In genomic region chr1:74652711-74653131, GRCh38 we compare ENCODE assay signal across 9 cellular contexts. TPM values are rescaled to one million over a fixed set of nuclear protein-coding genes. Genes with fewer than 3 reads are reported as not detected.
DNase-seq lines count a peak whose midpoint lies in the region; ATAC-seq, FAIRE-seq and TF ChIP-seq lines count a peak whose summit lies in the region.
"Had no signal": no experiment of that assay in that cellular context is flagged by ENCODE, and none has a peak within 500 bp of the region (broad histone marks: within the 10 kb centered on the region; RNA-seq: fewer than 3 reads in every experiment).

No MANE protein-coding gene starts in this region.

- H3K27ac ChIP-seq in OCI-LY1 (ENCODE audit: low read depth, low read length, poor library complexity, severe bottlenecking) (no peak overlapping the region), keratinocyte (ENCODE audit: control insufficient read depth, insufficient read depth, low read length) (no peak overlapping the region), sigmoid colon (no peak overlapping the region), testis (no peak overlapping the region)
- H3K27ac ChIP-seq: pancreas had no signal

- no peak overlapping the region for H2AFZ ChIP-seq in OCI-LY1 (ENCODE audit: low read length)
- H2AFZ ChIP-seq in keratinocyte (ENCODE audit: control insufficient read depth, low read length) = peak overlapping the region; percentile 49

- no peak for TF ChIP-seq CTCF in OCI-LY1 (IDR thresholded peaks at IDR 0.05; ENCODE audit: low read length)
- no peak for TF ChIP-seq CTCF in keratinocyte (optimal IDR thresholded peaks at IDR 0.05 in 1 of 3, IDR thresholded peaks at IDR 0.05 in 1 of 3, conservative IDR thresholded peaks at IDR 0.05 in 1 of 3; ENCODE audit: extremely low read depth in 1 of 3, insufficient read depth in 2 of 3, low read length in 3 of 3)
- TF ChIP-seq CTCF in sigmoid colon (IDR thresholded peaks at IDR 0.05) = no peak
- TF ChIP-seq CTCF in testis (IDR thresholded peaks at IDR 0.05) = no peak

- WGBS in sigmoid colon, 2 donors = 44 to 57% methylated on average over 7 of the region's 7 CpGs
- 75 to 80% methylated on average over 7 of the region's 7 CpGs for WGBS in testis, 2 donors

- H3K79me2 ChIP-seq in OCI-LY1 (ENCODE audit: insufficient read depth, low read length) = no peaks in the 10 kb centered on the region
- no peaks in the 10 kb centered on the region for H3K79me2 ChIP-seq in keratinocyte (ENCODE audit: control insufficient read depth, insufficient read depth, low read length)

- TF ChIP-seq EP300 in sigmoid colon (IDR thresholded peaks at IDR 0.05) = no peak

- H3K4me3 ChIP-seq in OCI-LY1 (ENCODE audit: low read depth, low read length, poor library complexity, severe bottlenecking) (no peak overlapping the region), keratinocyte (ENCODE audit: control insufficient read depth in 2 of 3, extremely low read depth in 1 of 3, insufficient read depth in 2 of 3, low read depth in 1 of 3, low read length in 3 of 3) (no peak overlapping the region), sigmoid colon (no peak overlapping the region), testis (no peak overlapping the region)
- H3K4me3 ChIP-seq: pancreas had no signal

- H3K4me2 ChIP-seq in OCI-LY1 (ENCODE audit: low read length) (peak overlapping the region; percentile 12; the same call in 1 of the 2 replicates), keratinocyte (ENCODE audit: control insufficient read depth, extremely low read depth, insufficient read depth, low read depth, low read length) (no peak overlapping the region)

- intact Hi-C loops in sigmoid colon (cut with DNase I) (no loop called here), testis (cut with DNase I; ENCODE audit: low total_unique reads) (no loop called here)

- DNase-seq in keratinocyte (ENCODE audit: low read depth, low spot score) (no peak), sigmoid colon (no peak), testis (no peak)
- DNase-seq in stimulated activated naive CD4-positive, alpha-beta T cell treated with Interleukin-2 at 50 U/mL for 16 hours (lab: John Stamatoyannopoulos, UW) = no peak
- no peak for DNase-seq in activated CD4-positive, CD25-positive, alpha-beta regulatory T cell treated with anti-CD3 and anti-CD28 coated beads, Interleukin-2, amount 50 U/mL, for 72 hours
- DNase-seq: pancreas had no signal

- FAIRE-seq in keratinocyte (lab: Jason Lieb, UNC) = no peak
- FAIRE-seq: pancreas had no signal

- H3K4me1 ChIP-seq in OCI-LY1 (ENCODE audit: insufficient read depth, low read length, severe bottlenecking) (peaks cover 13% of the 10 kb centered on the region), keratinocyte (ENCODE audit: control insufficient read depth, extremely low read depth, insufficient read depth, low read length) (no peaks in the 10 kb centered on the region), sigmoid colon (no peaks in the 10 kb centered on the region), testis (no peaks in the 10 kb centered on the region)
- H3K4me1 ChIP-seq: pancreas had no signal

- H3K27me3 ChIP-seq in OCI-LY1 (ENCODE audit: insufficient read depth, low read length) (no peaks in the 10 kb centered on the region), keratinocyte (ENCODE audit: control insufficient read depth, extremely low read depth, insufficient read depth, low read length) (no peaks in the 10 kb centered on the region), sigmoid colon (no peaks in the 10 kb centered on the region), testis (no peaks in the 10 kb centered on the region)
- H3K27me3 ChIP-seq: pancreas had no signal

- H3K9ac ChIP-seq in OCI-LY1 (ENCODE audit: low read length) (no peak overlapping the region), keratinocyte (ENCODE audit: control insufficient read depth, extremely low read depth, insufficient read depth, low read length) (no peak overlapping the region)

- no peaks in the 10 kb centered on the region for H3K9me2 ChIP-seq in OCI-LY1 (ENCODE audit: low read depth, low read length)

- peak; percentile 98 for ATAC-seq in GM18868 (IDR thresholded peaks at IDR 0.05; ENCODE audit: unreplicated experiment)
- ATAC-seq in HG02870 (IDR thresholded peaks at IDR 0.05; ENCODE audit: unreplicated experiment) = peak; percentile 95

- H3F3A ChIP-seq in OCI-LY1 (ENCODE audit: insufficient read depth, low read length) = no peaks in the 10 kb centered on the region

- H4K20me1 ChIP-seq in OCI-LY1 (ENCODE audit: insufficient read depth, low read length) = no peaks in the 10 kb centered on the region
- H4K20me1 ChIP-seq in keratinocyte (ENCODE audit: control insufficient read depth, extremely low read depth, insufficient read depth, low read length) = no peaks in the 10 kb centered on the region

- no peaks in the 10 kb centered on the region for H3K36me3 ChIP-seq in OCI-LY1 (ENCODE audit: insufficient read depth, low read length)
- H3K36me3 ChIP-seq in keratinocyte (ENCODE audit: control insufficient read depth in 2 of 2, extremely low read depth in 1 of 2, insufficient read depth in 2 of 2, low read length in 2 of 2) = no peaks in the 10 kb centered on the region
- no peaks in the 10 kb centered on the region for H3K36me3 ChIP-seq in sigmoid colon
- H3K36me3 ChIP-seq in testis (ENCODE audit: low read depth, missing control alignments) = no peaks in the 10 kb centered on the region
- H3K36me3 ChIP-seq: pancreas had no signal

- dilution Hi-C loops in keratinocyte (cut with MboI; ENCODE audit: extremely low pct_ligation_motif_present, low sequenced_read_pairs) = no loop called here

- no peaks in the 10 kb centered on the region for H3K9me3 ChIP-seq in OCI-LY1 (ENCODE audit: low read length)
- H3K9me3 ChIP-seq in keratinocyte (ENCODE audit: control insufficient read depth, low read depth, low read length) = no peaks in the 10 kb centered on the region
- no peaks in the 10 kb centered on the region for H3K9me3 ChIP-seq in sigmoid colon
- no peaks in the 10 kb centered on the region for H3K9me3 ChIP-seq in testis
- H3K9me3 ChIP-seq: pancreas had no signal

- H3K9me1 ChIP-seq in keratinocyte (ENCODE audit: control insufficient read depth, extremely low read depth, insufficient read depth, low read length) = no peaks in the 10 kb centered on the region

- TF ChIP-seq POLR2A in sigmoid colon (IDR thresholded peaks at IDR 0.05) (no peak), testis (IDR thresholded peaks at IDR 0.05) (no peak)

RNA-seq across cellular contexts. Expression of gene ERICH3, which starts 20.9 kb away (rescaled TPM):
- polyA plus RNA-seq in keratinocyte (not detected in 3 replicates), sigmoid colon (under 1 TPM in 1 of 3 donors, not detected in 2; 0.26 TPM), testis (ENCODE audit: insufficient read depth, low read depth, low replicate concordance) (78.8 TPM)
- not detected for polyA plus RNA-seq in keratinocyte (2011; ENCODE audit: low read depth)
- polyA plus RNA-seq in keratinocyte (2011; cell fraction: cytosol; rRNA removed) = not detected in 2 replicates
- polyA plus RNA-seq in keratinocyte (2011; cell fraction: nucleus; rRNA removed) = not detected in 2 replicates
- polyA plus RNA-seq in keratinocyte (2012; ENCODE audit: low replicate concordance) = not detected in 2 replicates
- polyA minus RNA-seq in keratinocyte = 0.16 TPM in 1 of 3 replicates, not detected in the others
- polyA minus RNA-seq in keratinocyte (2011; cell fraction: cytosol; rRNA and poly(A)+ RNA removed) = not detected
- not detected in 2 replicates for polyA minus RNA-seq in keratinocyte (2011; cell fraction: nucleus; rRNA and poly(A)+ RNA removed)
- total RNA-seq in sigmoid colon (under 1 TPM; 0.14 to 0.55 (median 0.26) TPM), testis (10 to 100 TPM; 19.5 to 35.7 TPM)

Comparison
In these comparisons a context has a peak if more than half of its experiments do, and no peak if none do; other contexts are left out.
1. RNA of gene ERICH3, which starts 20.9 kb away (polyA plus RNA-seq): 78.8 TPM in testis (single experiment); not detected in keratinocyte and 0.26 TPM in sigmoid colon; every median in the first group is over 10 times any median in the second.